8 cellular contexts compared by ENCODE assay signal in genomic region chr1:173869108-173869359, GRCh38. TPM values are rescaled to one million over a fixed set of nuclear protein-coding genes. Genes with fewer than 3 reads are reported as not detected.
A peak's percentile ranks its signal among the peaks of the same experiment; 100 is the strongest.
DNase-seq lines count a peak whose midpoint lies in the region; ATAC-seq, FAIRE-seq and TF ChIP-seq lines count a peak whose summit lies in the region.

No MANE protein-coding gene starts in this region.

- FAIRE-seq in endothelial cell of umbilical vein (lab: Jason Lieb, UNC), result no peak

- peak overlapping the region; percentile 75 for H3K27ac ChIP-seq in CD8-positive, alpha-beta T cell (ENCODE audit: low read depth, low read length)
- H3K27ac ChIP-seq in OCI-LY7 (ENCODE audit: low read depth, low read length, poor library complexity, severe bottlenecking) (peak overlapping the region; percentile 91), endothelial cell of umbilical vein (ENCODE audit: insufficient read depth, low read depth, low read length) (peak overlapping the region; percentile 64)

- peak overlapping the region; percentile 54 for H3K9ac ChIP-seq in endothelial cell of umbilical vein (replicated peaks; ENCODE audit: extremely low read depth, insufficient read depth, low read length)

- H3K9me2 ChIP-seq in OCI-LY7 (ENCODE audit: insufficient read depth, low read length), result no peaks in the 10 kb centered on the region

- peak overlapping the region; percentile 96 for H3K27ac Mint-ChIP-seq in CD8-positive, alpha-beta T cell
- H3K27ac Mint-ChIP-seq in osteocyte (ENCODE audit: unreplicated experiment), result peak overlapping the region; percentile 92

- DNase-seq in CD8-positive, alpha-beta T cell, result no peak
- DNase-seq in OCI-LY7 (ENCODE audit: low spot score) (no peak), endothelial cell of umbilical vein (ENCODE audit: low read depth, low spot score) (no peak), osteocyte (ENCODE audit: extremely low spot score, unreplicated experiment) (no peak), middle frontal gyrus (ENCODE audit: extremely low spot score, low spot score) (no peak)
- no peak for DNase-seq in activated CD4-positive, alpha-beta T cell treated with anti-CD3 and anti-CD28 coated beads, Interleukin-2, amount 50 U/mL, for 4 hours

- TF ChIP-seq POLR2A in endothelial cell of umbilical vein (IDR thresholded peaks at IDR 0.05; ENCODE audit: low read depth, low read length), result no peak

- no peaks in the 10 kb centered on the region for H3K9me3 ChIP-seq in CD8-positive, alpha-beta T cell (ENCODE audit: low read length)
- H3K9me3 ChIP-seq in OCI-LY7 (ENCODE audit: low read length), result no peaks in the 10 kb centered on the region
- H3K9me3 ChIP-seq in endothelial cell of umbilical vein (replicated peaks; ENCODE audit: control insufficient read depth, insufficient read depth, low read length), result no peaks in the 10 kb centered on the region

- H3K4me1 ChIP-seq in CD8-positive, alpha-beta T cell (ENCODE audit: insufficient read depth, low read length), result peaks cover 64% of the 10 kb centered on the region
- peaks cover 49% of the 10 kb centered on the region for H3K4me1 ChIP-seq in OCI-LY7 (ENCODE audit: insufficient read depth, low read length, poor library complexity, severe bottlenecking)
- H3K4me1 ChIP-seq in endothelial cell of umbilical vein (ENCODE audit: control insufficient read depth, extremely low read depth, insufficient read depth, low read length), result peaks cover 47% of the 10 kb centered on the region

- H3K27me3 Mint-ChIP-seq in CD8-positive, alpha-beta T cell (ENCODE audit: low read depth), result no peaks in the 10 kb centered on the region
- no peaks in the 10 kb centered on the region for H3K27me3 Mint-ChIP-seq in osteocyte (ENCODE audit: unreplicated experiment)

- H4K20me1 ChIP-seq in OCI-LY7 (ENCODE audit: insufficient read depth, low read length), result peaks cover 29% of the 10 kb centered on the region
- H4K20me1 ChIP-seq in endothelial cell of umbilical vein (replicated peaks; ENCODE audit: control insufficient read depth, extremely low read depth, insufficient read depth, low read length), result peaks cover 3% of the 10 kb centered on the region

- ATAC-seq in CD8-positive, alpha-beta T cell, result no peak
- no peak for ATAC-seq in HG02973 (IDR thresholded peaks at IDR 0.05; ENCODE audit: unreplicated experiment)
- no peak for ATAC-seq in GM18873 (IDR thresholded peaks at IDR 0.05; ENCODE audit: low FRiP score, unreplicated experiment)

- peaks cover 68% of the 10 kb centered on the region for H3K36me3 Mint-ChIP-seq in CD8-positive, alpha-beta T cell
- peaks cover 47% of the 10 kb centered on the region for H3K36me3 Mint-ChIP-seq in osteocyte (ENCODE audit: unreplicated experiment)

- peaks cover 71% of the 10 kb centered on the region for H3K4me1 Mint-ChIP-seq in CD8-positive, alpha-beta T cell (ENCODE audit: low read depth)
- peaks cover 44% of the 10 kb centered on the region for H3K4me1 Mint-ChIP-seq in osteocyte (ENCODE audit: unreplicated experiment)

- BruUV-seq in OCI-LY7 (replicated peaks; lab: Mats Ljungman, UMichigan), result TSS peak; percentile 71
- BruUV-seq in endothelial cell of umbilical vein (replicated peaks; lab: Mats Ljungman, UMichigan), result no TSS peak

- H3K4me3 ChIP-seq in CD8-positive, alpha-beta T cell (ENCODE audit: low read depth, low read length), result peak overlapping the region; percentile 74
- H3K4me3 ChIP-seq in OCI-LY7 (ENCODE audit: low read depth, low read length, poor library complexity, severe bottlenecking), result peak overlapping the region; percentile 98
- H3K4me3 ChIP-seq in endothelial cell of umbilical vein (replicated peaks in 1 of 3; ENCODE audit: insufficient read depth in 1 of 3, low read depth in 1 of 3, low read length in 3 of 3), result peak overlapping the region in 2 of 3 experiments; percentile 49 to 90

- H3K36me3 ChIP-seq in CD8-positive, alpha-beta T cell (ENCODE audit: insufficient read depth, low read length), result peaks cover 19% of the 10 kb centered on the region
- H3K36me3 ChIP-seq in OCI-LY7 (ENCODE audit: insufficient read depth, low read length), result peaks cover 67% of the 10 kb centered on the region
- peaks cover 5 to 27% of the 10 kb centered on the region in 2 experiments for H3K36me3 ChIP-seq in endothelial cell of umbilical vein (ENCODE audit: control insufficient read depth in 2 of 2, extremely low read depth in 1 of 2, insufficient read depth in 2 of 2, low read length in 2 of 2)

- H3K79me2 ChIP-seq in OCI-LY7 (ENCODE audit: insufficient read depth, low read depth, low read length), result peaks cover 68% of the 10 kb centered on the region
- H3K79me2 ChIP-seq in endothelial cell of umbilical vein (ENCODE audit: control insufficient read depth, insufficient read depth, low read length), result peaks cover 37% of the 10 kb centered on the region

- H3K4me2 ChIP-seq in OCI-LY7 (ENCODE audit: low read length) (peak overlapping the region; percentile 96), endothelial cell of umbilical vein (ENCODE audit: insufficient read depth, low read length) (peak overlapping the region; percentile 49)

- dilution Hi-C loops in endothelial cell of umbilical vein (cut with MboI; ENCODE audit: extremely low pct_ligation_motif_present, low sequenced_read_pairs), result no loop called here

- CTCF ChIA-PET in CD8-positive, alpha-beta T cell (lab: Charles Lee), result interaction anchor here (2.3 kb wide), 1 partner anchor 46 kb away, joined by 9 read pairs; no protein-coding TSS in a partner anchor
- CTCF ChIA-PET in OCI-LY7 (lab: Charles Lee; ENCODE audit: unreplicated experiment) (no interaction called here), endothelial cell of umbilical vein (lab: Charles Lee) (interaction anchor here (0.9 to 2.1 kb wide), 5 partner anchors 21 to 1127 kb away, joined by 3 to 6 read pairs (median 5); partner anchors contain the start of gene DARS2)

- peak overlapping the region; percentile 62 for H2AFZ ChIP-seq in OCI-LY7 (ENCODE audit: low read length)
- H2AFZ ChIP-seq in endothelial cell of umbilical vein (ENCODE audit: low read depth, low read length), result no peak overlapping the region

- no peak for TF ChIP-seq CTCF in CD8-positive, alpha-beta T cell (IDR thresholded peaks at IDR 0.05)
- TF ChIP-seq CTCF in OCI-LY7 (conservative IDR thresholded peaks at IDR 0.05; ENCODE audit: low read length), result no peak
- no peak for TF ChIP-seq CTCF in endothelial cell of umbilical vein (IDR thresholded peaks at IDR 0.05; ENCODE audit: extremely low read depth in 1 of 2, insufficient read depth in 1 of 2, low read depth in 1 of 2, low read length in 2 of 2)
- TF ChIP-seq CTCF in osteocyte (IDR thresholded peaks at IDR 0.05), result no peak

- no peaks in the 10 kb centered on the region for H3K9me1 ChIP-seq in endothelial cell of umbilical vein (replicated peaks; ENCODE audit: control insufficient read depth, extremely low read depth, insufficient read depth, low read length)

- no peaks in the 10 kb centered on the region for H3K27me3 ChIP-seq in CD8-positive, alpha-beta T cell (ENCODE audit: insufficient read depth, low read length)
- H3K27me3 ChIP-seq in endothelial cell of umbilical vein (ENCODE audit: control insufficient read depth in 2 of 2, insufficient read depth in 2 of 2, low read length in 2 of 2), result no peaks in the 10 kb centered on the region

- H3K9me3 Mint-ChIP-seq in CD8-positive, alpha-beta T cell, result no peaks in the 10 kb centered on the region
- no peaks in the 10 kb centered on the region for H3K9me3 Mint-ChIP-seq in osteocyte (ENCODE audit: unreplicated experiment)

- POLR2A ChIA-PET in CD8-positive, alpha-beta T cell (lab: Charles Lee), result interaction anchor here (0.6 to 3.3 kb wide), 12 partner anchors 17 to 1131 kb away, joined by 3 to 24 read pairs (median 7); partner anchors contain the start of genes CACYBP, CENPL, DARS2 and KLHL20
- POLR2A ChIA-PET in OCI-LY7 (lab: Charles Lee), result interaction anchor here (0.5 to 2.8 kb wide), 15 partner anchors 9 to 403 kb away, joined by 3 to 9 read pairs (median 4); partner anchors contain the start of genes CENPL, KLHL20 and RC3H1
- POLR2A ChIA-PET in endothelial cell of umbilical vein (lab: Charles Lee), result interaction anchor here (0.5 to 2.5 kb wide), 5 partner anchors 8 to 1338 kb away, joined by 3 to 18 read pairs (median 7); partner anchors contain the start of genes CENPL and DARS2

- intact Hi-C loops in CD8-positive, alpha-beta T cell (cut with DNase I, micrococcal nuclease), result loop anchor here (2.0 to 10.0 kb wide), 6 partner anchors 157 to 1336 kb away; partner anchors contain the start of genes KLHL20 (in 1 of the 2), MRPS14 (in 1 of the 2), PRDX6 (in 1 of the 2) and RABGAP1L (in 1 of the 2)
- intact Hi-C loops in OCI-LY7 (cut with micrococcal nuclease; ENCODE audit: unreplicated experiment), result loop anchor here (2.0 to 5.0 kb wide), 7 partner anchors 152 to 1337 kb away; partner anchors contain the start of genes PRDX6, RABGAP1L and SUCO
- intact Hi-C loops in endothelial cell of umbilical vein (cut with micrococcal nuclease), result loop anchor here (2.0 to 5.0 kb wide), 4 partner anchors 290 to 1128 kb away; partner anchors contain the start of genes CACYBP and RABGAP1L

- peak overlapping the region; percentile 95 for H3K4me3 Mint-ChIP-seq in CD8-positive, alpha-beta T cell
- H3K4me3 Mint-ChIP-seq in osteocyte (ENCODE audit: unreplicated experiment), result peak overlapping the region; percentile 87

RNA-seq across cellular contexts. Expression of gene ZBTB37, which starts 0.9 kb away (rescaled TPM):
- 10 to 100 TPM in 1 of 2 experiments, 1 to 10 TPM in 1; 8.8 to 10.4 TPM for total RNA-seq in CD8-positive, alpha-beta T cell
- 10.9 TPM in 2 replicates for total RNA-seq in OCI-LY7 (2014; rRNA removed; shearing (Covaris generic))
- total RNA-seq in OCI-LY7 (2022) (23.7 and 23.9 TPM in 2 replicates), endothelial cell of umbilical vein (4.9 and 5.9 TPM in 2 replicates), osteocyte (15.0 and 15.3 TPM in 2 replicates)
- 0.73 and 0.94 TPM in 2 replicates for polyA plus RNA-seq in endothelial cell of umbilical vein
- polyA plus RNA-seq in endothelial cell of umbilical vein (2011; cell fraction: cytosol; rRNA removed), result 0.61 and 0.68 TPM in 2 replicates
- polyA plus RNA-seq in endothelial cell of umbilical vein (2011; cell fraction: nucleus; rRNA removed), result 4.2 and 4.9 TPM in 2 replicates
- 1.1 and 1.6 TPM in 2 replicates for polyA plus RNA-seq in endothelial cell of umbilical vein (2012)
- 8.8 and 11.0 TPM in 2 replicates for polyA minus RNA-seq in endothelial cell of umbilical vein
- 3.4 TPM for polyA minus RNA-seq in endothelial cell of umbilical vein (2011; cell fraction: cytosol; rRNA and poly(A)+ RNA removed)
- 7.0 and 8.3 TPM in 2 replicates for polyA minus RNA-seq in endothelial cell of umbilical vein (2011; cell fraction: nucleus; rRNA and poly(A)+ RNA removed)

RNA-seq across cellular contexts. Expression of gene GAS5, which starts 1.2 kb away (rescaled TPM):
- 100 to 1,000 TPM; 774 to 800 TPM for total RNA-seq in CD8-positive, alpha-beta T cell
- 899 and 1,026 TPM in 2 replicates for total RNA-seq in OCI-LY7 (2014; rRNA removed; shearing (Covaris generic))
- 901 and 987 TPM in 2 replicates for total RNA-seq in OCI-LY7 (2022)
- total RNA-seq in endothelial cell of umbilical vein, result 302 and 343 TPM in 2 replicates
- polyA plus RNA-seq in endothelial cell of umbilical vein, result 411 and 492 TPM in 2 replicates
- polyA plus RNA-seq in endothelial cell of umbilical vein (2011; cell fraction: cytosol; rRNA removed), result 608 and 704 TPM in 2 replicates
- polyA plus RNA-seq in endothelial cell of umbilical vein (2011; cell fraction: nucleus; rRNA removed), result 1,117 and 1,410 TPM in 2 replicates
- polyA plus RNA-seq in endothelial cell of umbilical vein (2012), result 417 and 489 TPM in 2 replicates
- polyA minus RNA-seq in endothelial cell of umbilical vein, result 259 and 269 TPM in 2 replicates
- polyA minus RNA-seq in endothelial cell of umbilical vein (2011; cell fraction: cytosol; rRNA and poly(A)+ RNA removed), result 308 TPM
- polyA minus RNA-seq in endothelial cell of umbilical vein (2011; cell fraction: nucleus; rRNA and poly(A)+ RNA removed), result 492 and 652 TPM in 2 replicates
- total RNA-seq in osteocyte, result 529 and 549 TPM in 2 replicates

RNA-seq across cellular contexts. Expression of gene CENPL, which starts 44.4 kb away (rescaled TPM):
- 1 to 10 TPM; 4.0 to 5.7 TPM for total RNA-seq in CD8-positive, alpha-beta T cell
- 25.4 and 47.0 TPM in 2 replicates for total RNA-seq in OCI-LY7 (2014; rRNA removed; shearing (Covaris generic))
- 36.1 and 39.3 TPM in 2 replicates for total RNA-seq in OCI-LY7 (2022)
- 19.0 and 20.8 TPM in 2 replicates for total RNA-seq in endothelial cell of umbilical vein
- polyA plus RNA-seq in endothelial cell of umbilical vein, result 5.9 and 6.6 TPM in 2 replicates
- polyA plus RNA-seq in endothelial cell of umbilical vein (2011; cell fraction: cytosol; rRNA removed), result 10.3 and 11.4 TPM in 2 replicates
- 6.2 and 8.4 TPM in 2 replicates for polyA plus RNA-seq in endothelial cell of umbilical vein (2011; cell fraction: nucleus; rRNA removed)
- 5.4 and 14.6 TPM in 2 replicates for polyA plus RNA-seq in endothelial cell of umbilical vein (2012)
- polyA minus RNA-seq in endothelial cell of umbilical vein, result 18.6 and 20.1 TPM in 2 replicates
- polyA minus RNA-seq in endothelial cell of umbilical vein (2011; cell fraction: cytosol; rRNA and poly(A)+ RNA removed), result 22.5 TPM
- polyA minus RNA-seq in endothelial cell of umbilical vein (2011; cell fraction: nucleus; rRNA and poly(A)+ RNA removed), result 9.4 and 9.6 TPM in 2 replicates
- 7.9 and 10.9 TPM in 2 replicates for total RNA-seq in osteocyte

RNA-seq across cellular contexts. Expression of gene DARS2, which starts 44.6 kb away (rescaled TPM):
- total RNA-seq in CD8-positive, alpha-beta T cell, result 1 to 10 TPM; 1.5 to 1.6 TPM
- total RNA-seq in OCI-LY7 (2014; rRNA removed; shearing (Covaris generic)), result 42.4 and 45.6 TPM in 2 replicates
- total RNA-seq in OCI-LY7 (2022) (70.8 and 74.8 TPM in 2 replicates), endothelial cell of umbilical vein (30.5 and 33.6 TPM in 2 replicates), osteocyte (12.8 and 13.1 TPM in 2 replicates)
- polyA plus RNA-seq in endothelial cell of umbilical vein, result 12.8 and 17.4 TPM in 2 replicates
- 20.5 TPM in 2 replicates for polyA plus RNA-seq in endothelial cell of umbilical vein (2011; cell fraction: cytosol; rRNA removed)
- polyA plus RNA-seq in endothelial cell of umbilical vein (2011; cell fraction: nucleus; rRNA removed), result 20.6 and 28.4 TPM in 2 replicates
- 15.4 and 28.9 TPM in 2 replicates for polyA plus RNA-seq in endothelial cell of umbilical vein (2012)
- polyA minus RNA-seq in endothelial cell of umbilical vein, result 30.8 and 36.8 TPM in 2 replicates
- polyA minus RNA-seq in endothelial cell of umbilical vein (2011; cell fraction: cytosol; rRNA and poly(A)+ RNA removed), result 34.0 TPM
- polyA minus RNA-seq in endothelial cell of umbilical vein (2011; cell fraction: nucleus; rRNA and poly(A)+ RNA removed), result 17.7 and 24.9 TPM in 2 replicates

RNA-seq across cellular contexts. Expression of gene SERPINC1, which starts 48.1 kb away (rescaled TPM):
- total RNA-seq in CD8-positive, alpha-beta T cell, result not detected
- total RNA-seq in OCI-LY7 (2014; rRNA removed; shearing (Covaris generic)), result not detected in 2 replicates
- not detected in 2 replicates for total RNA-seq in OCI-LY7 (2022)
- 0.35 TPM in 1 of 2 replicates, not detected in the other for total RNA-seq in endothelial cell of umbilical vein
- 0.05 and 0.06 TPM in 2 replicates for polyA plus RNA-seq in endothelial cell of umbilical vein
- 0.13 and 0.17 TPM in 2 replicates for polyA plus RNA-seq in endothelial cell of umbilical vein (2011; cell fraction: cytosol; rRNA removed)
- polyA plus RNA-seq in endothelial cell of umbilical vein (2011; cell fraction: nucleus; rRNA removed), result 0.40 and 0.60 TPM in 2 replicates
- polyA plus RNA-seq in endothelial cell of umbilical vein (2012), result not detected in 2 replicates
- polyA minus RNA-seq in endothelial cell of umbilical vein, result 0.11 TPM in 1 of 2 replicates, not detected in the other
- not detected for polyA minus RNA-seq in endothelial cell of umbilical vein (2011; cell fraction: cytosol; rRNA and poly(A)+ RNA removed)
- polyA minus RNA-seq in endothelial cell of umbilical vein (2011; cell fraction: nucleus; rRNA and poly(A)+ RNA removed), result not detected in 2 replicates
- total RNA-seq in osteocyte, result 0.40 TPM in 1 of 2 replicates, not detected in the other
